ENCODE assay signal across 11 cellular contexts in the genomic region with DNA sequence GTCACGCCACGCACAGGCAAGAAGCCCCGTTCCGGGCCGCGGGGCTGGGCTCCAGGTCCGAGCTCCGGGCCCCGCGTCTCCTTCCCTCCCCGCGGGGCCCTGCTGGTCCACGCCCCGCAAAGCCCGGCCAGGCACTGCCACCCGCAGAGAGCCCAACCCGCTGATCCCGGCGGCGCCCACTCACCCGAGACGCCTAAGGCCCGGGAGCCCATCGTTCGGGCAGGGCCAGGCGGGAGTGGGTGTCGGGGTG. TPM values are rescaled to one million over a fixed set of nuclear protein-coding genes. Genes with fewer than 3 reads are reported as not detected.
DNase-seq lines count a peak whose midpoint lies in the region; ATAC-seq and TF ChIP-seq lines count a peak whose summit lies in the region.
"Had no signal": no experiment of that assay in that cellular context is flagged by ENCODE, and none has a peak within 500 bp of the region (broad histone marks: within the 10 kb centered on the region; RNA-seq: fewer than 3 reads in every experiment).

No MANE protein-coding gene starts in this region.

- no CpG with 5 or more reads among the region's 27 CpGs for WGBS in esophagus muscularis mucosa
- 1 to 22% methylated on average over 21 to 27 of the region's 27 CpGs for WGBS in aorta, 2 donors

- H3K27me3 Mint-ChIP-seq in stimulated activated naive CD8-positive, alpha-beta T cell treated with anti-CD3 and anti-CD28 coated beads, Interleukin-15, Interleukin-2, amounts not matched to agents 100 ng/mL and 50 ng/mL, for 24 hours, result peaks cover 23% of the 10 kb centered on the region
- peaks cover 12% of the 10 kb centered on the region for H3K27me3 Mint-ChIP-seq in neural progenitor cell (ENCODE audit: insufficient read depth, low read depth)

- intact Hi-C loops in esophagus muscularis mucosa (cut with DNase I), result no loop called here
- intact Hi-C loops in aorta (cut with DNase I), result no loop called here

- H3K4me3 ChIP-seq in esophagus muscularis mucosa (peak overlapping the region; percentile 55 to 67 (median 60)), neural progenitor cell (peak overlapping the region; percentile 51), aorta (ENCODE audit: low read length in 2 of 2) (peak overlapping the region; percentile 7 to 21)
- H3K4me3 ChIP-seq: lung had no signal

- no peak for TF ChIP-seq POLR2A in esophagus muscularis mucosa (IDR thresholded peaks at IDR 0.05; ENCODE audit: low read depth)

- H3K4me1 ChIP-seq in esophagus muscularis mucosa (peaks cover 10 to 33% (median 25%) of the 10 kb centered on the region in 4 donors), neural progenitor cell (no peaks in the 10 kb centered on the region), aorta (ENCODE audit: control insufficient read depth in 1 of 2, insufficient read depth in 2 of 2, low read length in 2 of 2) (no peaks in the 10 kb centered on the region)

- H3K79me2 ChIP-seq in neural progenitor cell (ENCODE audit: low read depth), result no peaks in the 10 kb centered on the region

- peaks cover 8% of the 10 kb centered on the region for H4K20me1 ChIP-seq in neural progenitor cell (ENCODE audit: low read depth)

- H3K27me3 ChIP-seq in esophagus muscularis mucosa, result peaks cover 0 to 5% (median 0%) of the 10 kb centered on the region in 4 donors
- H3K27me3 ChIP-seq in neural progenitor cell, result peaks cover 63% of the 10 kb centered on the region
- no peaks in the 10 kb centered on the region for H3K27me3 ChIP-seq in aorta (ENCODE audit: control insufficient read depth in 1 of 2, insufficient read depth in 2 of 2, low read length in 1 of 2)

- H3K36me3 ChIP-seq in esophagus muscularis mucosa (no peaks in the 10 kb centered on the region), neural progenitor cell (no peaks in the 10 kb centered on the region), aorta (ENCODE audit: control insufficient read depth in 1 of 2, insufficient read depth in 2 of 2, low read length in 1 of 2) (no peaks in the 10 kb centered on the region)

- H3K36me3 Mint-ChIP-seq in stimulated activated naive CD8-positive, alpha-beta T cell treated with anti-CD3 and anti-CD28 coated beads, Interleukin-15, Interleukin-2, amounts not matched to agents 100 ng/mL and 50 ng/mL, for 24 hours (ENCODE audit: low read depth), result no peaks in the 10 kb centered on the region
- peaks cover 5% of the 10 kb centered on the region for H3K36me3 Mint-ChIP-seq in neural progenitor cell

- ATAC-seq in stimulated activated naive CD8-positive, alpha-beta T cell treated with anti-CD3 and anti-CD28 coated beads, Interleukin-15, Interleukin-2, amounts not matched to agents 100 U/mL and 50 U/mL, for 24 hours, result no peak
- ATAC-seq in aorta (ENCODE audit: low FRiP score) (peak; percentile 12), GM21423 (IDR thresholded peaks at IDR 0.05; ENCODE audit: unreplicated experiment) (no peak)

- H3K4me1 Mint-ChIP-seq in stimulated activated naive CD8-positive, alpha-beta T cell treated with anti-CD3 and anti-CD28 coated beads, Interleukin-15, Interleukin-2, amounts not matched to agents 100 ng/mL and 50 ng/mL, for 24 hours (ENCODE audit: low read depth), result peaks cover 3% of the 10 kb centered on the region
- peaks cover 4% of the 10 kb centered on the region for H3K4me1 Mint-ChIP-seq in neural progenitor cell

- H2AFZ ChIP-seq in neural progenitor cell (replicated peaks), result no peak overlapping the region

- H3F3A ChIP-seq in neural progenitor cell (ENCODE audit: low read depth), result peaks cover 16% of the 10 kb centered on the region

- H3K4me3 Mint-ChIP-seq in stimulated activated naive CD8-positive, alpha-beta T cell treated with anti-CD3 and anti-CD28 coated beads, Interleukin-15, Interleukin-2, amounts not matched to agents 100 ng/mL and 50 ng/mL, for 24 hours, result peak overlapping the region; percentile 45
- H3K4me3 Mint-ChIP-seq in neural progenitor cell, result peak overlapping the region; percentile 86

- H3K27ac ChIP-seq in esophagus muscularis mucosa (replicated peaks in 1 of 4) (peak overlapping the region; percentile 68 to 75 (median 74)), neural progenitor cell (no peak overlapping the region), aorta (ENCODE audit: low read depth in 1 of 2, low read length in 2 of 2) (no peak overlapping the region)

- no peak overlapping the region for H3K9ac ChIP-seq in neural progenitor cell

- no peak for TF ChIP-seq EP300 in esophagus muscularis mucosa (IDR thresholded peaks at IDR 0.05)

- H3K4me2 ChIP-seq in neural progenitor cell, result peak overlapping the region; percentile 78

- H3K27ac Mint-ChIP-seq in stimulated activated naive CD8-positive, alpha-beta T cell treated with anti-CD3 and anti-CD28 coated beads, Interleukin-15, Interleukin-2, amounts not matched to agents 100 ng/mL and 50 ng/mL, for 24 hours, result no peak overlapping the region
- H3K27ac Mint-ChIP-seq in neural progenitor cell, result no peak overlapping the region

- DNase-seq in stimulated activated naive CD8-positive, alpha-beta T cell treated with anti-CD3 and anti-CD28 coated beads, Interleukin-15, Interleukin-2, amounts not matched to agents 100 U/mL and 50 U/mL, for 24 hours, result no peak
- DNase-seq in esophagus muscularis mucosa (ENCODE audit: extremely low spot score) (no peak), neural progenitor cell (ENCODE audit: low spot score) (no peak), aorta (peak in 1 of 2 donors; percentile 77), NCI-H1436 treated with DMSO at 0.1 percent for 48 hours (lab: John Stamatoyannopoulos, UW) (no peak), cerebellar cortex (ENCODE audit: low spot score) (no peak)
- DNase-seq: NCI-H1694, SIG-M5 had no signal

- no peaks in the 10 kb centered on the region for H3K9me3 Mint-ChIP-seq in stimulated activated naive CD8-positive, alpha-beta T cell treated with anti-CD3 and anti-CD28 coated beads, Interleukin-15, Interleukin-2, amounts not matched to agents 100 ng/mL and 50 ng/mL, for 24 hours
- H3K9me3 Mint-ChIP-seq in neural progenitor cell, result peaks cover 27% of the 10 kb centered on the region

- H3K9me3 ChIP-seq in esophagus muscularis mucosa (no peaks in the 10 kb centered on the region), neural progenitor cell (ENCODE audit: low read depth) (no peaks in the 10 kb centered on the region), aorta (ENCODE audit: control insufficient read depth, low read length) (no peaks in the 10 kb centered on the region)

- TF ChIP-seq CTCF in esophagus muscularis mucosa (IDR thresholded peaks at IDR 0.05) (no peak), neural progenitor cell (IDR thresholded peaks at IDR 0.05) (no peak)

RNA-seq across cellular contexts. Expression of a gene that starts 0.9 kb away (rescaled TPM):
- total RNA-seq in esophagus muscularis mucosa (10 to 100 TPM; 20.0 to 48.4 (median 36.9) TPM), neural progenitor cell (ENCODE audit: low replicate concordance) (1.9 and 5.2 TPM in 2 replicates), aorta (10 to 100 TPM; 11.9 to 19.2 TPM)
- 10 to 100 TPM in 1 of 2 donors, 1 to 10 TPM in 1; 4.4 to 27.3 TPM for polyA plus RNA-seq in aorta

RNA-seq across cellular contexts. Expression of a gene that starts 35.0 kb away (rescaled TPM):
- total RNA-seq in esophagus muscularis mucosa, result 100 to 1,000 TPM; 100 to 115 (median 109) TPM
- 58.4 and 112 TPM in 2 replicates for total RNA-seq in neural progenitor cell (ENCODE audit: low replicate concordance)
- 100 to 1,000 TPM; 182 TPM for total RNA-seq in aorta
- polyA plus RNA-seq in aorta, result 100 to 1,000 TPM; 401 to 633 TPM

RNA-seq across cellular contexts. Expression of a gene that starts 35.3 kb away (rescaled TPM):
- total RNA-seq in esophagus muscularis mucosa (10 to 100 TPM; 52.3 to 76.3 (median 70.3) TPM), neural progenitor cell (ENCODE audit: low replicate concordance) (40.3 and 50.6 TPM in 2 replicates), aorta (10 to 100 TPM; 46.8 to 48.4 TPM)
- polyA plus RNA-seq in aorta, result 10 to 100 TPM; 33.3 to 72.5 TPM

RNA-seq across cellular contexts. Expression of a gene that starts 48.6 kb away (rescaled TPM):
- total RNA-seq in esophagus muscularis mucosa, result 1 to 10 TPM in 2 of 4 donors, under 1 TPM in 2; 0.52 to 2.2 (median 1.1) TPM
- total RNA-seq in neural progenitor cell (ENCODE audit: low replicate concordance), result not detected in 2 replicates
- total RNA-seq in aorta, result 1 to 10 TPM; 5.4 to 8.0 TPM
- polyA plus RNA-seq in aorta, result 10 to 100 TPM in 1 of 2 donors, 1 to 10 TPM in 1; 1.1 to 11.0 TPM

RNA-seq across cellular contexts. Expression of a gene that starts 56.5 kb away (rescaled TPM):
- total RNA-seq in esophagus muscularis mucosa (10 to 100 TPM; 22.4 to 47.9 (median 30.0) TPM), neural progenitor cell (ENCODE audit: low replicate concordance) (0.49 and 1.7 TPM in 2 replicates), aorta (10 to 100 TPM in 1 of 2 donors, 1 to 10 TPM in 1; 4.3 to 11.6 TPM)
- polyA plus RNA-seq in aorta, result 1 to 10 TPM in 1 of 2 donors, not detected in 1; 1.0 TPM

Comparison
In these comparisons a context has a peak if more than half of its experiments do, and no peak if none do; other contexts are left out.
1. H3K27ac ChIP-seq: peak in esophagus muscularis mucosa (4 of 4); none in neural progenitor cell (single experiment) and aorta (0 of 2).
2. Peak in every context shown above with its lines, with median percentiles within 50 percentile points of each other: H3K4me3 ChIP-seq.